ENCODE assay signal across 8 cellular contexts in the genomic region with DNA sequence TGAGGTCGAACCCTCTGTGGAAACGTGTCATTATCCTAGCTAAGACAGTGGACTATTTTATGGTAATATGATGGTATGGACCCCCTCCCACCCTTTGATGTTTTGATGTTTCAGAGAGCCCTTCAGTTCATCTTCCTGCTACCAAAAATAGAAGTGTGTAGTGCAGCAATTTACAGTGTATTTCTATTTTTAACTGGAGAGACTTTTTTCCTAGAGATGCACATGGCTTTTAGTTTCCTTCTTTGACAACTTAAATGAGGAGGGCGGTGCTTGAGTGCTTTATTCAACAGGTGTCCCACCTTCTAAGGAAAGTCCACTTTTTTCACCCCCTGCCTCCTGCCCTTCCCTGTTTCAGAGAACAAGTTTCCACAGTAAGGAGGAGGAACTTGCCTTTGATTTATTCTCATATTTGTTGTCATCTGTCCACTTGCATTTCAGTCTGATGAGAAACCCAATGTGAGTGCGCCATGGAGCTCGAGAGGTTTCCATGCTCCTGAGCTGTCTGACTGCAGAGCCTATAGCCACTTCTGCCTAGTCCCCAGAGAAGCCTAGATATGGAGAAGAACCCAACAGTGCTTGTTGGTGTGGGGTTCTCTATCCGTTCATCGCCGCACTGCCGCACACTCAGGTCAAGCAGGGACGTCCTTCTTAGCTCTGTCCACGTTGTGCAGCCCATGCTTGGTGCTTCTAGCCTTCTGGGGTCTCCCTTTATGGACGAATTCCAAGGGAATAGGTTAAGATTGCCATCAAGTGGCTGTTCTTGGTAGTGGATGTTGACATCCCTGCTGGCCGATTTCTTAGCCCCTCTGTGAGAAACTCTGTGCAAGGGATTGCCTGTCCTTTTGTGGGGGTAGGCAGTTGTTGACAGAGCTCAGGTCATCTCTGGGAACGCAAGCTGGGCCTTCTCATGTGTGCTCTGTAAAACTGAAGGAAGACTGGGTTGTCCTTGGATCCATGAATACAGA.
DNase-seq lines count a peak whose midpoint lies in the region; ATAC-seq and TF ChIP-seq lines count a peak whose summit lies in the region.

No MANE protein-coding gene starts in this region.

- WGBS in hepatocyte (ENCODE audit: low lambda C conversion rate, missing lambda C conversion rate): 42% methylated on average over 14 of the region's 14 CpGs

- H3K4me2 ChIP-seq in Loucy (ENCODE audit: low read depth, low read length, poor library complexity, severe bottlenecking): peak overlapping the region; percentile 37
- H3K4me2 ChIP-seq in hepatocyte: peak overlapping the region; percentile 48

- no peak for DNase-seq in activated T-cell treated with anti-CD3 and anti-CD28 coated beads, Interleukin-2, amount 50 U/mL, for 24 hours
- DNase-seq in activated T-cell treated with anti-CD3 and anti-CD28 coated beads, Interleukin-2, amount 50 U/mL, for 72 hours: no peak
- peak; percentile 73 for DNase-seq in hepatocyte (ENCODE audit: low spot score)
- DNase-seq in activated CD4-positive, alpha-beta T cell treated with anti-CD3 and anti-CD28 coated beads for 1 hour: no peak

- H3K4me1 ChIP-seq in Loucy (ENCODE audit: insufficient read depth, low read length, poor library complexity, severe bottlenecking): peaks cover 66% of the 10 kb centered on the region
- H3K4me1 ChIP-seq in hepatocyte (ENCODE audit: insufficient read depth): peaks cover 37% of the 10 kb centered on the region

- H3K9me3 Mint-ChIP-seq in activated T-cell treated with anti-CD3 and anti-CD28 coated beads, Interleukin-2, amount 50 U/mL, for 24 hours: no peaks in the 10 kb centered on the region
- H3K9me3 Mint-ChIP-seq in activated T-cell treated with anti-CD3 and anti-CD28 coated beads, Interleukin-2, amount 50 U/mL, for 72 hours: no peaks in the 10 kb centered on the region
- no peaks in the 10 kb centered on the region for H3K9me3 Mint-ChIP-seq in activated naive CD8-positive, alpha-beta T cell (ENCODE audit: low read depth)
- H3K9me3 Mint-ChIP-seq in stimulated activated memory B cell treated with anti-CD40 and anti-IgM and Interleukin-4, amounts not matched to agents 10 μg/mL and 1 μg/mL and 100 μg/mL, for 72 hours: no peaks in the 10 kb centered on the region

- no peak for ATAC-seq in activated T-cell treated with anti-CD3 and anti-CD28 coated beads, Interleukin-2, amount 50 U/mL, for 72 hours (replicated peaks in 1 of 2)
- ATAC-seq in stimulated activated memory B cell treated with anti-CD40 and anti-IgM and Interleukin-4, amounts not matched to agents 10 μg/mL and 1 μg/mL and 100 μg/mL, for 72 hours: peak; percentile 52
- ATAC-seq in GM19324 (IDR thresholded peaks at IDR 0.05; ENCODE audit: low FRiP score, unreplicated experiment): no peak

- H3K9me2 ChIP-seq in Loucy (replicated peaks; ENCODE audit: low read depth, low read length) (no peaks in the 10 kb centered on the region), hepatocyte (replicated peaks; ENCODE audit: insufficient read depth) (no peaks in the 10 kb centered on the region)

- H3K27me3 ChIP-seq in Loucy (ENCODE audit: insufficient read depth, low read length, poor library complexity, severe bottlenecking) (no peaks in the 10 kb centered on the region), hepatocyte (no peaks in the 10 kb centered on the region)

- H3F3A ChIP-seq in Loucy (ENCODE audit: low read depth): no peaks in the 10 kb centered on the region

- H3K4me3 ChIP-seq in Loucy (ENCODE audit: low read length, poor library complexity, severe bottlenecking): no peak overlapping the region
- no peak overlapping the region for H3K4me3 ChIP-seq in hepatocyte

- no peak overlapping the region for H3K4me3 Mint-ChIP-seq in activated T-cell treated with anti-CD3 and anti-CD28 coated beads, Interleukin-2, amount 50 U/mL, for 24 hours
- no peak overlapping the region for H3K4me3 Mint-ChIP-seq in activated T-cell treated with anti-CD3 and anti-CD28 coated beads, Interleukin-2, amount 50 U/mL, for 72 hours
- peak overlapping the region; percentile 40 for H3K4me3 Mint-ChIP-seq in activated naive CD8-positive, alpha-beta T cell
- H3K4me3 Mint-ChIP-seq in stimulated activated memory B cell treated with anti-CD40 and anti-IgM and Interleukin-4, amounts not matched to agents 10 μg/mL and 1 μg/mL and 100 μg/mL, for 72 hours: no peak overlapping the region

- no peak overlapping the region for H3K27ac ChIP-seq in hepatocyte

- H2AFZ ChIP-seq in Loucy (ENCODE audit: low read length): no peak overlapping the region
- H2AFZ ChIP-seq in hepatocyte: no peak overlapping the region

- peak; percentile 70 for TF ChIP-seq CTCF in Loucy (conservative IDR thresholded peaks at IDR 0.05; ENCODE audit: low read length)
- peak; percentile 74 for TF ChIP-seq CTCF in hepatocyte (IDR thresholded peaks at IDR 0.05; ENCODE audit: poor library complexity)

- H3K4me1 Mint-ChIP-seq in activated T-cell treated with anti-CD3 and anti-CD28 coated beads, Interleukin-2, amount 50 U/mL, for 24 hours (ENCODE audit: low read depth): peaks cover 90% of the 10 kb centered on the region
- H3K4me1 Mint-ChIP-seq in activated T-cell treated with anti-CD3 and anti-CD28 coated beads, Interleukin-2, amount 50 U/mL, for 72 hours (ENCODE audit: low read depth): peaks cover 98% of the 10 kb centered on the region
- H3K4me1 Mint-ChIP-seq in activated naive CD8-positive, alpha-beta T cell (ENCODE audit: low read depth): peaks cover 74% of the 10 kb centered on the region
- peaks cover 75% of the 10 kb centered on the region for H3K4me1 Mint-ChIP-seq in stimulated activated memory B cell treated with anti-CD40 and anti-IgM and Interleukin-4, amounts not matched to agents 10 μg/mL and 1 μg/mL and 100 μg/mL, for 72 hours

- H3K79me2 ChIP-seq in Loucy (ENCODE audit: insufficient read depth, low read length) (peaks cover 100% of the 10 kb centered on the region), hepatocyte (peaks cover 85% of the 10 kb centered on the region)

- no peaks in the 10 kb centered on the region for H3K27me3 Mint-ChIP-seq in activated T-cell treated with anti-CD3 and anti-CD28 coated beads, Interleukin-2, amount 50 U/mL, for 24 hours
- no peaks in the 10 kb centered on the region for H3K27me3 Mint-ChIP-seq in activated T-cell treated with anti-CD3 and anti-CD28 coated beads, Interleukin-2, amount 50 U/mL, for 72 hours (ENCODE audit: low read depth)
- H3K27me3 Mint-ChIP-seq in activated naive CD8-positive, alpha-beta T cell: no peaks in the 10 kb centered on the region
- H3K27me3 Mint-ChIP-seq in stimulated activated memory B cell treated with anti-CD40 and anti-IgM and Interleukin-4, amounts not matched to agents 10 μg/mL and 1 μg/mL and 100 μg/mL, for 72 hours: no peaks in the 10 kb centered on the region

- peaks cover 51% of the 10 kb centered on the region for H3K36me3 Mint-ChIP-seq in activated T-cell treated with anti-CD3 and anti-CD28 coated beads, Interleukin-2, amount 50 U/mL, for 24 hours (ENCODE audit: low read depth)
- H3K36me3 Mint-ChIP-seq in activated T-cell treated with anti-CD3 and anti-CD28 coated beads, Interleukin-2, amount 50 U/mL, for 72 hours (ENCODE audit: insufficient read depth in 2 of 2): peaks cover 4 to 17% of the 10 kb centered on the region in 2 donors
- no peaks in the 10 kb centered on the region for H3K36me3 Mint-ChIP-seq in activated naive CD8-positive, alpha-beta T cell
- no peaks in the 10 kb centered on the region for H3K36me3 Mint-ChIP-seq in stimulated activated memory B cell treated with anti-CD40 and anti-IgM and Interleukin-4, amounts not matched to agents 10 μg/mL and 1 μg/mL and 100 μg/mL, for 72 hours

- H4K20me1 ChIP-seq in Loucy (ENCODE audit: insufficient read depth, low read length, poor library complexity, severe bottlenecking) (peaks cover 96% of the 10 kb centered on the region), hepatocyte (ENCODE audit: insufficient read depth, poor library complexity, severe bottlenecking) (peaks cover 30% of the 10 kb centered on the region)

- no peak overlapping the region for H3K9ac ChIP-seq in Loucy (ENCODE audit: low read depth, low read length, poor library complexity, severe bottlenecking)

- H3K27ac Mint-ChIP-seq in activated T-cell treated with anti-CD3 and anti-CD28 coated beads, Interleukin-2, amount 50 U/mL, for 24 hours: peak overlapping the region; percentile 72
- no peak overlapping the region for H3K27ac Mint-ChIP-seq in activated T-cell treated with anti-CD3 and anti-CD28 coated beads, Interleukin-2, amount 50 U/mL, for 72 hours
- peak overlapping the region; percentile 67 for H3K27ac Mint-ChIP-seq in activated naive CD8-positive, alpha-beta T cell
- peak overlapping the region; percentile 1 for H3K27ac Mint-ChIP-seq in stimulated activated memory B cell treated with anti-CD40 and anti-IgM and Interleukin-4, amounts not matched to agents 10 μg/mL and 1 μg/mL and 100 μg/mL, for 72 hours

- no peaks in the 10 kb centered on the region for H3K9me3 ChIP-seq in Loucy (ENCODE audit: insufficient read depth, low read depth, low read length)
- no peaks in the 10 kb centered on the region for H3K9me3 ChIP-seq in hepatocyte (ENCODE audit: low read depth)

- H3K36me3 ChIP-seq in Loucy (ENCODE audit: insufficient read depth, low read length): peaks cover 32% of the 10 kb centered on the region
- H3K36me3 ChIP-seq in hepatocyte (replicated peaks; ENCODE audit: insufficient read depth, low read depth): no peaks in the 10 kb centered on the region
